8 cellular contexts compared by ENCODE assay signal in the genomic region with DNA sequence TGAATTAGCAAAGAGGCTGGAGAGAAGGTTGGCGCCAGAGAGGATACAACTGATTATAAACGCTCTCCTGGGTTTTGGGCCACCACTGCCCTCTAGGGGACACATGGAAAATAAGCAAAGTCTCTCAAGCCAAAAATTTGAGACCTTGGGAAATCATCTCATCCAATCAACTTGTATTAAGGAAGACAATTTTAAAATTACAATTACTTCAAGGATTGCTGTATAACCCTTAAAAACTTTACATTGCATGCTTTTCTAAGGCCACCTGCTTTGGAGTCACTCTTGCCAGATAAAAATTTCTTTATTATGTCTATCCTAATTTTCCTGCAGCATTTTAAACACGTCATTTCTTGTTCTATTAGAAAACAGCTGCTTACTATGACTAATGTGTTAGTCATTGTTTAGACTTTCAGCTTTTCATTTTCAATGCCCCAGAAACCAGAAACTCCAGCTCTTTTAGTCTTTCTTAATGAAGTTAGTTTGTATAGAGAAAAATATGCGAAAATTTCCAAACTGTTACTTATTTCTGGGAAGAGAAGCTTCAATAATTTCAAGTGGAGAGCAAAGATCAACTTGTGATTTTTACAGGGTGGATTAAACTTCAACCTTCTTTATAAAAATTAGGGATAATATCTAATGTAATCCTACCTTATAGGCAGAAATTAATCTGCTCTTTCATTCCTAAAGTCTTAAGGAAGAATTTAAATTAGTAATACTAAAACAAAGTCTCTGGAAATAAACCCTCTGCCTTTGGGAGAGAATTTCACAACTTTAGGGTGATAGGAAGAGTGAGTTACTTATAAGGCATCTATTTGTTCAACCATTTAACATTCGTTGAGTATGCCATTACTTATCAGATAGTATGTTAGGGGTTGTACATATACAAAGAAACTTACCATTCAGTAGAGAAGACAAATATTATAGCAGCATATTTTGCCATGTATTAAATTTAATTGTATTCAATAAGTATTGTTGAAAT. TPM values are rescaled to one million over a fixed set of nuclear protein-coding genes. Genes with fewer than 3 reads are reported as not detected.
DNase-seq lines count a peak whose midpoint lies in the region; ATAC-seq, FAIRE-seq and TF ChIP-seq lines count a peak whose summit lies in the region.

No MANE protein-coding gene starts in this region.

- H3K36me3 ChIP-seq in ascending aorta (no peaks in the 10 kb centered on the region), left ventricle myocardium inferior (no peaks in the 10 kb centered on the region), prostate gland (no peaks in the 10 kb centered on the region)

- peak; percentile 44 for FAIRE-seq in GM12892 (lab: Jason Lieb, UNC)

- WGBS in prostate gland: 20% methylated on average over 5 of the region's 5 CpGs

- H3K4me1 ChIP-seq in ascending aorta: peaks cover 3 to 6% of the 10 kb centered on the region in 2 donors
- peaks cover 11% of the 10 kb centered on the region for H3K4me1 ChIP-seq in left ventricle myocardium inferior
- H3K4me1 ChIP-seq in prostate gland (replicated peaks): peaks cover 4% of the 10 kb centered on the region

- no peak for ATAC-seq in HG03520 (IDR thresholded peaks at IDR 0.05; ENCODE audit: unreplicated experiment)

- H3K27me3 ChIP-seq in ascending aorta (no peaks in the 10 kb centered on the region), left ventricle myocardium inferior (ENCODE audit: low read depth) (no peaks in the 10 kb centered on the region), prostate gland (replicated peaks; ENCODE audit: insufficient read depth) (no peaks in the 10 kb centered on the region)

- H3K4me3 ChIP-seq in AG09309 (ENCODE audit: control insufficient read depth, low read depth, low read length) (no peak overlapping the region), ascending aorta (no peak overlapping the region), left ventricle myocardium inferior (no peak overlapping the region), prostate gland (no peak overlapping the region)

- intact Hi-C loops in ascending aorta (cut with DNase I): loop anchor here (1.0 to 5.0 kb wide), 5 partner anchors 62 to 320 kb away; no protein-coding TSS in a partner anchor
- intact Hi-C loops in left ventricle myocardium inferior (cut with micrococcal nuclease): loop anchor here (5.0 kb wide), 2 partner anchors 82 to 147 kb away; no protein-coding TSS in a partner anchor
- intact Hi-C loops in prostate gland (cut with DNase I): loop anchor here (1.0 to 10.0 kb wide), 3 partner anchors 147 to 320 kb away; no protein-coding TSS in a partner anchor

- peak; percentile 76 for TF ChIP-seq CTCF in AG09309 (IDR thresholded peaks at IDR 0.05; ENCODE audit: control insufficient read depth, insufficient read depth, low read depth, low read length, missing control alignments)
- peak; percentile 69 to 81 (median 80) for TF ChIP-seq CTCF in ascending aorta (IDR thresholded peaks at IDR 0.05)
- TF ChIP-seq CTCF in left ventricle myocardium inferior (IDR thresholded peaks at IDR 0.05; ENCODE audit: borderline replicate concordance): peak; percentile 87
- TF ChIP-seq CTCF in prostate gland (IDR thresholded peaks at IDR 0.05): peak; percentile 46 to 76 (median 72)

- TF ChIP-seq POLR2A in GM12892 (IDR thresholded peaks at IDR 0.05; ENCODE audit: low read depth, low read length) (no peak), prostate gland (IDR thresholded peaks at IDR 0.05) (no peak)

- no peaks in the 10 kb centered on the region for H3K9me3 ChIP-seq in ascending aorta
- H3K9me3 ChIP-seq in left ventricle myocardium inferior (replicated peaks): no peaks in the 10 kb centered on the region
- H3K9me3 ChIP-seq in prostate gland: no peaks in the 10 kb centered on the region

- peak overlapping the region in 1 of 2 donors; percentile 40 for H3K27ac ChIP-seq in ascending aorta
- peak overlapping the region; percentile 51 for H3K27ac ChIP-seq in left ventricle myocardium inferior (replicated peaks)
- peak overlapping the region in 1 of 2 donors; percentile 16 for H3K27ac ChIP-seq in prostate gland

- no peak for DNase-seq in AG09309 (ENCODE audit: low read depth)
- DNase-seq in GM12892 (ENCODE audit: insufficient read length): no peak
- peak in 43 of 76 experiments; percentile 5 to 65 (median 35) for DNase-seq in HUDEP-2 (lab: John Stamatoyannopoulos, UW; ENCODE audit: unreplicated experiment in 76 of 76)
- DNase-seq in RPMI7951 (ENCODE audit: low read depth): peak; percentile 76
- DNase-seq in ascending aorta (ENCODE audit: low spot score in 2 of 2): peak in 1 of 2 donors; percentile 77
- DNase-seq in left ventricle myocardium inferior: peak; percentile 58
- DNase-seq in prostate gland (ENCODE audit: low spot score): peak; percentile 61

RNA-seq across cellular contexts. Expression of gene RHOBTB1, which starts 20.6 kb away (rescaled TPM):
- not detected for polyA plus RNA-seq in GM12892 (2012; ENCODE audit: missing spikeins)
- total RNA-seq in RPMI7951 (2014; rRNA removed; shearing (Covaris generic)): 10.1 and 12.4 TPM in 2 replicates
- total RNA-seq in ascending aorta (13.6 TPM), left ventricle myocardium inferior (16.6 TPM), prostate gland (10 to 100 TPM in 1 of 2 donors, 1 to 10 TPM in 1; 4.9 to 28.9 TPM)

Comparison
In these comparisons a context has a peak if more than half of its experiments do, and no peak if none do; other contexts are left out.
1. DNase-seq: peak in HUDEP-2 (43 of 76), RPMI7951 (single experiment), left ventricle myocardium inferior (single experiment) and prostate gland (single experiment); none in AG09309 (single experiment) and GM12892 (single experiment).
2. Peak in every context shown above with its lines, with median percentiles within 50 percentile points of each other: CTCF ChIP-seq.